8 cellular contexts compared by ENCODE assay signal in genomic region chr18:12307251-12307736, GRCh38. TPM values are rescaled to one million over a fixed set of nuclear protein-coding genes. Genes with fewer than 3 reads are reported as not detected.
DNase-seq lines count a peak whose midpoint lies in the region; ATAC-seq and TF ChIP-seq lines count a peak whose summit lies in the region.

No MANE protein-coding gene starts in this region.

- H3K27me3 ChIP-seq in liver (ENCODE audit: control insufficient read depth in 4 of 4, insufficient read depth in 4 of 4, low read length in 3 of 4): peaks cover 0 to 8% (median 0%) of the 10 kb centered on the region in 4 donors
- H3K27me3 ChIP-seq in suprapubic skin: no peaks in the 10 kb centered on the region

- peaks cover 0 to 2% (median 0%) of the 10 kb centered on the region in 4 donors for H3K9me3 ChIP-seq in liver (ENCODE audit: control insufficient read depth in 4 of 4, low read length in 3 of 4)
- no peaks in the 10 kb centered on the region for H3K9me3 ChIP-seq in suprapubic skin

- H3K4me1 ChIP-seq in liver (ENCODE audit: control insufficient read depth in 4 of 4, insufficient read depth in 4 of 4, low read length in 3 of 4): peaks cover 0 to 9% (median 7%) of the 10 kb centered on the region in 4 donors
- peaks cover 42% of the 10 kb centered on the region for H3K4me1 ChIP-seq in suprapubic skin

- TF ChIP-seq RAD21 in liver (IDR thresholded peaks at IDR 0.05): no peak

- H3K9ac ChIP-seq in liver (ENCODE audit: low read depth in 1 of 2, low read length in 2 of 2): no peak overlapping the region

- peak; percentile 34 to 54 for DNase-seq in NOMO-1 (lab: John Stamatoyannopoulos, UW; ENCODE audit: unreplicated experiment in 2 of 2)
- no peak for DNase-seq in NOMO-1 treated with dmso at 0.1 percent for 144 hours (lab: John Stamatoyannopoulos, UW; ENCODE audit: unreplicated experiment)
- peak; percentile 53 for DNase-seq in MV-4-11 (lab: John Stamatoyannopoulos, UW)
- DNase-seq in coronary artery (ENCODE audit: low spot score): no peak
- peak; percentile 72 to 87 for DNase-seq in suprapubic skin (ENCODE audit: low spot score in 2 of 2)
- no peak for DNase-seq in cerebellum (ENCODE audit: low spot score)

- no peak for ATAC-seq in HG03280 (IDR thresholded peaks at IDR 0.05; ENCODE audit: unreplicated experiment)

- H3K36me3 ChIP-seq in liver (ENCODE audit: control insufficient read depth in 4 of 4, insufficient read depth in 3 of 4, low read depth in 1 of 4, low read length in 3 of 4): peaks cover 0 to 6% (median 2%) of the 10 kb centered on the region in 4 donors
- H3K36me3 ChIP-seq in suprapubic skin: peaks cover 16% of the 10 kb centered on the region

- no peak for TF ChIP-seq CTCF in coronary artery (IDR thresholded peaks at IDR 0.05)
- TF ChIP-seq CTCF in liver (IDR thresholded peaks at IDR 0.05; ENCODE audit: low read depth, low read length, missing input control): no peak
- no peak for TF ChIP-seq CTCF in suprapubic skin (IDR thresholded peaks at IDR 0.05)

- H3K27ac ChIP-seq in coronary artery (peak overlapping the region; percentile 99), liver (ENCODE audit: low read depth in 1 of 2, low read length in 2 of 2) (peak overlapping the region; percentile 72 to 76), suprapubic skin (peak overlapping the region; percentile 100)

- TF ChIP-seq POLR2A in suprapubic skin (IDR thresholded peaks at IDR 0.05): no peak

- TF ChIP-seq EP300 in suprapubic skin (IDR thresholded peaks at IDR 0.05): no peak

- H3K4me3 ChIP-seq in coronary artery: peak overlapping the region; percentile 95
- peak overlapping the region in 2 of 3 donors; percentile 26 to 62 for H3K4me3 ChIP-seq in liver (ENCODE audit: low read depth in 1 of 3, low read length in 3 of 3)
- peak overlapping the region; percentile 94 for H3K4me3 ChIP-seq in suprapubic skin

- WGBS in liver: 6% methylated on average over 30 of the region's 30 CpGs
- WGBS in suprapubic skin: 24% methylated on average over 15 of the region's 30 CpGs

TF ChIP-seq in liver, 16 proteins besides CTCF, POLR2A, EP300 and RAD21:
- TF ChIP-seq NR2F2 (IDR thresholded peaks at IDR 0.05): no peak
- no peak for TF ChIP-seq GABPA (IDR thresholded peaks at IDR 0.05 in 1 of 2, conservative IDR thresholded peaks at IDR 0.05 in 1 of 2)
- no peak for TF ChIP-seq HNF4A (conservative IDR thresholded peaks at IDR 0.05)
- no peak for TF ChIP-seq FOXA2 (IDR thresholded peaks at IDR 0.05)
- TF ChIP-seq SP1 (IDR thresholded peaks at IDR 0.05): no peak

RNA-seq across cellular contexts. Expression of gene TUBB6, which starts 0.7 kb away (rescaled TPM):
- total RNA-seq in liver (100 to 1,000 TPM in 1 of 2 donors, 10 to 100 TPM in 1; 20.7 to 347 TPM), suprapubic skin (100 to 1,000 TPM; 211 to 298 (median 220) TPM), cerebellum (52.5 TPM)
- polyA plus RNA-seq in liver: 10 to 100 TPM in 1 of 2 donors, 1 to 10 TPM in 1; 5.5 to 14.2 TPM

RNA-seq across cellular contexts. Expression of gene CIDEA, which starts 53.1 kb away (rescaled TPM):
- total RNA-seq in liver (not detected), suprapubic skin (10 to 100 TPM; 17.5 to 72.2 (median 36.4) TPM), cerebellum (not detected)
- polyA plus RNA-seq in liver: not detected

Comparison
In these comparisons a context has a peak if more than half of its experiments do, and no peak if none do; other contexts are left out.
1. DNase-seq: peak in NOMO-1 (2 of 2), MV-4-11 (single experiment) and suprapubic skin (2 of 2); none in NOMO-1 treated with dmso at 0.1 percent for 144 hours (single experiment), coronary artery (single experiment) and cerebellum (single experiment).
2. H3K4me3 ChIP-seq: peak in every context shown above with its lines; median percentile 95 in coronary artery; 94 in suprapubic skin; 44 in liver.
3. RNA of gene CIDEA, which starts 53.1 kb away (total RNA-seq): 17.5 to 72.2 TPM in suprapubic skin; not detected in liver and not detected in cerebellum (single experiment); every median in the first group is over 10 times any median in the second.
4. Peak in every context shown above with its lines, with median percentiles within 50 percentile points of each other: H3K27ac ChIP-seq.